Comparison of ENCODE assay signal across 12 cellular contexts in genomic region chr1:209485167-209485566, GRCh38.
DNase-seq lines count a peak whose midpoint lies in the region; ATAC-seq and TF ChIP-seq lines count a peak whose summit lies in the region.
"Had no signal": no experiment of that assay in that cellular context is flagged by ENCODE, and none has a peak within 500 bp of the region (broad histone marks: within the 10 kb centered on the region; RNA-seq: fewer than 3 reads in every experiment).

No MANE protein-coding gene starts in this region.

- H3K27ac ChIP-seq in hepatocyte, result no peak overlapping the region
- no peak overlapping the region for H3K27ac ChIP-seq in left lung
- H3K27ac ChIP-seq: thoracic aorta had no signal

- H3K9ac ChIP-seq in adipocyte (ENCODE audit: low read length), result no peak overlapping the region

- no peak overlapping the region for H2AFZ ChIP-seq in hepatocyte

- H3K36me3 ChIP-seq in adipocyte (ENCODE audit: control insufficient read depth, insufficient read depth, low read length, severe bottlenecking), result no peaks in the 10 kb centered on the region
- H3K36me3 ChIP-seq in hepatocyte (replicated peaks; ENCODE audit: insufficient read depth, low read depth), result no peaks in the 10 kb centered on the region
- H3K36me3 ChIP-seq in left lung, result no peaks in the 10 kb centered on the region
- H3K36me3 ChIP-seq: thoracic aorta had no signal

- no peaks in the 10 kb centered on the region for H3K79me2 ChIP-seq in hepatocyte

- H3K4me3 ChIP-seq in adipocyte (ENCODE audit: low read length), result no peak overlapping the region
- H3K4me3 ChIP-seq in hepatocyte, result no peak overlapping the region
- H3K4me3 ChIP-seq in left lung, result no peak overlapping the region
- H3K4me3 ChIP-seq: thoracic aorta had no signal

- H3K9me3 ChIP-seq in adipocyte (ENCODE audit: control insufficient read depth, low read length) (no peaks in the 10 kb centered on the region), hepatocyte (ENCODE audit: low read depth) (no peaks in the 10 kb centered on the region), left lung (no peaks in the 10 kb centered on the region)
- H3K9me3 ChIP-seq: thoracic aorta had no signal

- no peaks in the 10 kb centered on the region for H3K9me2 ChIP-seq in hepatocyte (replicated peaks; ENCODE audit: insufficient read depth)

- H3K27me3 ChIP-seq in adipocyte (replicated peaks; ENCODE audit: control insufficient read depth, insufficient read depth, low read length) (peaks cover 13% of the 10 kb centered on the region), hepatocyte (no peaks in the 10 kb centered on the region), left lung (no peaks in the 10 kb centered on the region)

- intact Hi-C loops in left lung (cut with DNase I), result no loop called here

- DNase-seq in DMS79 (lab: John Stamatoyannopoulos, UW) (peak; percentile 52), NCI-H1105 (lab: John Stamatoyannopoulos, UW) (peak; percentile 74), adipocyte (ENCODE audit: low read depth) (peak; percentile 3), hepatocyte (ENCODE audit: low spot score) (peak; percentile 46), left lung (no peak), medulla oblongata (ENCODE audit: extremely low spot score) (no peak)
- DNase-seq: activated CD4-positive, alpha-beta T cell treated with anti-CD3 and anti-CD28 coated beads, Interleukin-2, amount 10 ng/mL, durations not matched to agents 24 days and 14 days; CD4-positive, alpha-beta T cell; effector CD8-positive, alpha-beta T cell had no signal

- H3K4me1 ChIP-seq in adipocyte (ENCODE audit: control insufficient read depth, insufficient read depth, low read length) (no peaks in the 10 kb centered on the region), hepatocyte (ENCODE audit: insufficient read depth) (no peaks in the 10 kb centered on the region), left lung (no peaks in the 10 kb centered on the region)

- no peaks in the 10 kb centered on the region for H4K20me1 ChIP-seq in hepatocyte (ENCODE audit: insufficient read depth, poor library complexity, severe bottlenecking)

- no peak for ATAC-seq in left lung
- ATAC-seq in HG03521 (IDR thresholded peaks at IDR 0.05; ENCODE audit: unreplicated experiment), result no peak
- ATAC-seq in GM19467 (IDR thresholded peaks at IDR 0.05; ENCODE audit: unreplicated experiment), result no peak

- no peak overlapping the region for H3K4me2 ChIP-seq in hepatocyte

- TF ChIP-seq CTCF in hepatocyte (IDR thresholded peaks at IDR 0.05; ENCODE audit: poor library complexity) (no peak), left lung (IDR thresholded peaks at IDR 0.05) (no peak)

- WGBS in hepatocyte (ENCODE audit: low lambda C conversion rate, missing lambda C conversion rate), result 80% methylated on average over 2 of the region's 2 CpGs

Comparison
In these comparisons a context has a peak if more than half of its experiments do, and no peak if none do; other contexts are left out.
1. DNase-seq: peak in DMS79 (single experiment), NCI-H1105 (single experiment), adipocyte (single experiment) and hepatocyte (single experiment); none in left lung (0 of 2) and medulla oblongata (single experiment).